34 cellular contexts compared by ENCODE assay signal in genomic region chr2:170380267-170380666, GRCh38.
DNase-seq lines count a peak whose midpoint lies in the region; ATAC-seq, FAIRE-seq and TF ChIP-seq lines count a peak whose summit lies in the region.
"Had no signal": no experiment of that assay in that cellular context is flagged by ENCODE, and none has a peak within 500 bp of the region (broad histone marks: within the 10 kb centered on the region; RNA-seq: fewer than 3 reads in every experiment).

No MANE protein-coding gene starts in this region.

- FAIRE-seq in D721Med (lab: Jason Lieb, UNC), result peak; percentile 80
- FAIRE-seq: A204.1, A549 had no signal

- peak overlapping the region; percentile 34 for H3K4me2 ChIP-seq in PC-3 (ENCODE audit: low read length)
- H3K4me2 ChIP-seq: A549; BLaER1; BLaER1 treated with 17β-estradiol and CSF1 and Interleukin-3, amounts not matched to agents 10 nM and 100 nM had no signal

- BruUV-seq in PC-3 (replicated peaks; lab: Mats Ljungman, UMichigan), result no TSS peak

- peaks cover under 1% of the 10 kb centered on the region for H3F3A ChIP-seq in PC-3 (ENCODE audit: low read length, unreplicated experiment)

- 27 to 43% (median 35%) methylated on average over 4 of the region's 4 CpGs for WGBS in psoas muscle, 3 donors
- WGBS in transverse colon (ENCODE audit: low coverage in 1 of 2), 2 donors, result 69 to 79% methylated on average over 4 of the region's 4 CpGs

- no peaks in the 10 kb centered on the region for H3K79me2 ChIP-seq in PC-3 (ENCODE audit: low read length)

- peak; percentile 74 for ATAC-seq in PC-3
- ATAC-seq in psoas muscle, result peak in 3 of 4 donors; percentile 40 to 58 (median 45)
- ATAC-seq: A549; CD8-positive, alpha-beta T cell had no signal

- H3K9me3 ChIP-seq in PC-3 (ENCODE audit: low read length) (no peaks in the 10 kb centered on the region), psoas muscle (no peaks in the 10 kb centered on the region), transverse colon (no peaks in the 10 kb centered on the region)
- H3K9me3 ChIP-seq: A549; BE2C; BLaER1; BLaER1 treated with 17β-estradiol and CSF1 and Interleukin-3, amounts not matched to agents 10 nM and 100 nM; Caco-2 had no signal

- H3K4me1 ChIP-seq in PC-3 (ENCODE audit: insufficient read depth, low read length) (peaks cover 46% of the 10 kb centered on the region), psoas muscle (no peaks in the 10 kb centered on the region), transverse colon (peaks cover 0 to 13% (median 0%) of the 10 kb centered on the region in 4 donors)
- H3K4me1 ChIP-seq: A549; BE2C; BLaER1; BLaER1 treated with 17β-estradiol and CSF1 and Interleukin-3, amounts not matched to agents 10 nM and 100 nM; Caco-2 had no signal

- CTCF ChIA-PET in PC-3 (lab: Charles Lee), result interaction anchor here (0.6 to 0.7 kb wide), 2 partner anchors 9 to 10 kb away, joined by 3 to 4 read pairs; no protein-coding TSS in a partner anchor

- no peak for TF ChIP-seq POLR2A in transverse colon (IDR thresholded peaks at IDR 0.05)

- no peaks in the 10 kb centered on the region for H3K9me2 ChIP-seq in PC-3 (replicated peaks; ENCODE audit: low read length)

- H2AFZ ChIP-seq in PC-3 (ENCODE audit: low read length), result no peak overlapping the region

- in situ Hi-C loops in transverse colon (cut with MboI; ENCODE audit: low pct_ligation_motif_present in 1 of 4, low pct_unique_long_range_greater_than_20kb in 1 of 4, low sequenced_read_pairs in 3 of 4), result no loop called here
- in situ Hi-C loops in KBM-7 (cut with MboI; ENCODE audit: low pct_unique_long_range_greater_than_20kb, low sequenced_read_pairs), result no loop called here

- H3K4me3 ChIP-seq in PC-3 (ENCODE audit: low read length) (no peak overlapping the region), psoas muscle (no peak overlapping the region), transverse colon (no peak overlapping the region)
- H3K4me3 ChIP-seq: A549; BLaER1; BLaER1 treated with 17β-estradiol and CSF1 and Interleukin-3, amounts not matched to agents 10 nM and 100 nM had no signal

- no peak overlapping the region for H3K9ac ChIP-seq in PC-3 (ENCODE audit: low read length)
- H3K9ac ChIP-seq: BLaER1; BLaER1 treated with 17β-estradiol and CSF1 and Interleukin-3, amounts not matched to agents 10 nM and 100 nM had no signal

- H3K27ac ChIP-seq in PC-3 (ENCODE audit: low read length) (no peak overlapping the region), psoas muscle (no peak overlapping the region), transverse colon (no peak overlapping the region)
- H3K27ac ChIP-seq: 22Rv1; A549; BLaER1; BLaER1 treated with 17β-estradiol and CSF1 and Interleukin-3, amounts not matched to agents 10 nM and 100 nM; C4-2B had no signal

- no peaks in the 10 kb centered on the region for H3K36me3 ChIP-seq in PC-3 (ENCODE audit: low read depth, low read length)
- H3K36me3 ChIP-seq in psoas muscle (ENCODE audit: insufficient read depth in 1 of 2, low read depth in 1 of 2), result no peaks in the 10 kb centered on the region
- H3K36me3 ChIP-seq in transverse colon, result no peaks in the 10 kb centered on the region
- H3K36me3 ChIP-seq: BE2C; BLaER1; BLaER1 treated with 17β-estradiol and CSF1 and Interleukin-3, amounts not matched to agents 10 nM and 100 nM had no signal

- H4K20me1 ChIP-seq in PC-3 (ENCODE audit: low read length), result no peaks in the 10 kb centered on the region
- H4K20me1 ChIP-seq: BLaER1 had no signal

- POLR2A ChIA-PET in PC-3 (lab: Charles Lee; ENCODE audit: unreplicated experiment), result no interaction called here

- H3K27me3 ChIP-seq in PC-3 (ENCODE audit: low read length), result no peaks in the 10 kb centered on the region
- H3K27me3 ChIP-seq in psoas muscle (ENCODE audit: insufficient read depth in 3 of 3, low read length in 2 of 3), result no peaks in the 10 kb centered on the region
- H3K27me3 ChIP-seq in transverse colon, result peaks cover 4% of the 10 kb centered on the region
- H3K27me3 ChIP-seq: BE2C, BLaER1 had no signal

- intact Hi-C loops in PC-3 (cut with micrococcal nuclease) (no loop called here), psoas muscle (cut with DNase I) (no loop called here), transverse colon (cut with DNase I; ENCODE audit: low total_unique reads) (no loop called here)

- no peak for TF ChIP-seq EP300 in transverse colon (IDR thresholded peaks at IDR 0.05; ENCODE audit: low read depth)

- DNase-seq in NCI-H526 treated with DMSO at 0.1 percent for 48 hours (lab: John Stamatoyannopoulos, UW) (peak; percentile 16), NCI-H526 (lab: John Stamatoyannopoulos, UW) (no peak), D721Med (ENCODE audit: insufficient read length, low spot score) (no peak), PC-3 (peak; percentile 60), psoas muscle (no peak), SK-N-DZ (ENCODE audit: low spot score) (no peak), transverse colon (no peak), KBM-7 (no peak)
- DNase-seq: 8988T; ACHN; AML-193; BE2C; C1 segment of cervical spinal cord; Caco-2; Calu3; CD4-positive, alpha-beta memory T cell; CD4-positive, alpha-beta T cell; CD4-positive, CD25-positive, alpha-beta regulatory T cell; CD8-positive, alpha-beta memory T cell; CD8-positive, alpha-beta T cell; COR-L47; DMS 273 treated with DMSO at 0.1 percent for 48 hours; DMS153; DMS53; DMS79; DMS79 treated with DMSO at 0.1 percent for 48 hours; DND-41; EL had no signal

- no peak for TF ChIP-seq CTCF in D721Med (IDR thresholded peaks at IDR 0.05; ENCODE audit: insufficient read depth, missing control alignments)
- TF ChIP-seq CTCF in PC-3 (conservative IDR thresholded peaks at IDR 0.05; ENCODE audit: low read depth, low read length), result no peak
- no peak for TF ChIP-seq CTCF in psoas muscle (IDR thresholded peaks at IDR 0.05)
- TF ChIP-seq CTCF in transverse colon (IDR thresholded peaks at IDR 0.05), result no peak

Comparison
In these comparisons a context has a peak if more than half of its experiments do, and no peak if none do; other contexts are left out.
1. DNase-seq: peak in NCI-H526 treated with DMSO at 0.1 percent for 48 hours (single experiment) and PC-3 (single experiment); none in NCI-H526 (0 of 2), D721Med (single experiment), psoas muscle (0 of 2), SK-N-DZ (single experiment), transverse colon (single experiment) and KBM-7 (single experiment).